8 cellular contexts compared by ENCODE assay signal in genomic region chr6:169751242-169752073, GRCh38. TPM values are rescaled to one million over a fixed set of nuclear protein-coding genes. Genes with fewer than 3 reads are reported as not detected.
DNase-seq lines count a peak whose midpoint lies in the region; ATAC-seq, FAIRE-seq and TF ChIP-seq lines count a peak whose summit lies in the region.

A gene with protein sequence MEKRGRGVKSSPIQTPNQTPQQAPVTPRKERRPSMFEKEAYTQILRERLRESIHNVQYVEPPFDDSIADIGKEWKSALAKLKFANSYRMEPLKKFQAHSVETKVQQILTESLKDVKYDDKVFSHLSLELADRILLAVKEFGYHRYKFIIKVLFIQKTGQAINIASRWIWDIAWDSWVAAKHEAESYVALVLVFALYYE (minus strand): TSS chr6:169751572. CDS start chr6:169751458, 114 bp downstream.
Gene ERMARD (plus strand): TSS chr6:169751622. CDS start chr6:169751658, 36 bp downstream.

- H4K20me1 ChIP-seq in H1 (replicated peaks in 1 of 2; ENCODE audit: control insufficient read depth in 1 of 2, insufficient read depth in 2 of 2, low read length in 2 of 2) = no peaks in the 10 kb centered on the region

- peak; percentile 94 to 96 for TF ChIP-seq POLR2A in H1 (IDR thresholded peaks at IDR 0.05; ENCODE audit: control extremely low read depth in 1 of 2, low read depth in 2 of 2, low read length in 2 of 2)

- peak within 1 kb of the TSS; percentile 63 for H4K91ac ChIP-seq in H1 (replicated peaks; ENCODE audit: insufficient read length, low read length)

- H2BK120ac ChIP-seq in H1 (replicated peaks; ENCODE audit: low read depth, low read length) = peak within 1 kb of the TSS; percentile 73
- H2BK120ac ChIP-seq in mesendoderm (ENCODE audit: low read depth, low read length) = peak within 1 kb of the TSS; percentile 54

- H2AK5ac ChIP-seq in H1 (ENCODE audit: low read depth, low read length) (no peak within 1 kb of the TSS), mesendoderm (ENCODE audit: low read length) (peak within 1 kb of the TSS; percentile 66)

- H3K36me3 ChIP-seq in Caco-2 (ENCODE audit: control insufficient read depth, insufficient read depth, low read length) = no peaks in the 10 kb centered on the region
- H3K36me3 ChIP-seq in H1 (ENCODE audit: control insufficient read depth in 2 of 4, insufficient read depth in 4 of 4, low read length in 3 of 4) = no peaks in the 10 kb centered on the region; a peak in 1 of 8 replicates
- H3K36me3 ChIP-seq in mesendoderm (ENCODE audit: control insufficient read depth, insufficient read depth, low read length) = no peaks in the 10 kb centered on the region

- peak within 1 kb of the TSS; percentile 91 for H3K56ac ChIP-seq in H1 (replicated peaks; ENCODE audit: insufficient read length, low read depth, low read length)
- H3K56ac ChIP-seq in mesendoderm (ENCODE audit: low read length) = peak within 1 kb of the TSS; percentile 99

- H3K4me3 Mint-ChIP-seq in Caco-2 (ENCODE audit: unreplicated experiment) = peak within 1 kb of the TSS; percentile 99

- BruUV-seq in Caco-2 (replicated peaks; lab: Mats Ljungman, UMichigan) = no TSS peak

- H3K23ac ChIP-seq in H1 (ENCODE audit: insufficient read length) = no peak within 1 kb of the TSS
- H3K23ac ChIP-seq in mesendoderm (ENCODE audit: low read length) = no peak within 1 kb of the TSS

- WGBS in H1 (ENCODE audit: extremely low coverage in 1 of 2, insufficient coverage in 1 of 2, insufficient read length in 1 of 2, insufficient replicate concordance in 2 of 2, low coverage in 1 of 2, low lambda C conversion rate in 2 of 2, missing lambda C conversion rate in 1 of 2), 2 experiments = 1% methylated on average over 66 of the region's 90 CpGs; no CpG with 5 or more reads in 1 of the 2 experiments
- WGBS in mesendoderm (ENCODE audit: extremely low coverage, insufficient coverage, low lambda C conversion rate) = no CpG with 5 or more reads among the region's 90 CpGs

- DNase-seq in Caco-2 (peak; percentile 94 to 96), HT1080 (ENCODE audit: low read depth) (peak; percentile 92), H1 (ENCODE audit: low read depth in 1 of 2, low spot score in 2 of 2) (peak; percentile 77 to 97), mesendoderm (peak; percentile 98)
- peak; percentile 87 for DNase-seq in NK-92 treated with Interleukin-12 subunit alpha and Interleukin-12 subunit beta, amount 100 ng/mL, for 24 hours (lab: John Stamatoyannopoulos, UW)
- peak; percentile 88 to 94 (median 92) for DNase-seq in activated CD8-positive, alpha-beta memory T cell treated with anti-CD3 and anti-CD28 coated beads for 48 hours (ENCODE audit: low read depth in 2 of 3, low spot score in 2 of 3)
- peak; percentile 94 for DNase-seq in stimulated activated CD8-positive, alpha-beta memory T cell treated with anti-CD3 and anti-CD28 coated beads, Interleukin-12 subunit alpha, Interleukin-12 subunit beta, amount 100 ng/mL, for 4 hours (ENCODE audit: low read depth)

- no peaks in the 10 kb centered on the region for H3K9me3 ChIP-seq in Caco-2
- no peaks in the 10 kb centered on the region for H3K9me3 ChIP-seq in H1 (ENCODE audit: insufficient read depth in 2 of 2, low read depth in 1 of 2, low read length in 1 of 2)

- intact Hi-C loops in Caco-2 (cut with micrococcal nuclease; ENCODE audit: unreplicated experiment) = loop anchor here (1.0 kb wide), 2 partner anchors 26 to 49 kb away; partner anchors contain the start of genes C6orf120 and WDR27

- TF ChIP-seq CTCF in Caco-2 (IDR thresholded peaks at IDR 0.05; ENCODE audit: insufficient read depth in 1 of 2, low read depth in 1 of 2, low read length in 1 of 2, severe bottlenecking in 1 of 2, unreplicated experiment in 1 of 2) (no peak), H1 (IDR thresholded peaks at IDR 0.05; ENCODE audit: control extremely low read depth in 1 of 3, insufficient read depth in 1 of 3, low read depth in 1 of 3, low read length in 3 of 3) (peak; percentile 1 to 6 (median 3); a peak in 2 of 4 replicates)

- H3K4me3 ChIP-seq in Caco-2 (ENCODE audit: low read depth, low read length) (peak within 1 kb of the TSS; percentile 73), H1 (ENCODE audit: extremely low read depth in 1 of 4, insufficient read depth in 2 of 4, low read depth in 3 of 4, low read length in 4 of 4) (peak within 1 kb of the TSS; percentile 58 to 94 (median 91)), mesendoderm (ENCODE audit: low read length) (peak within 1 kb of the TSS; percentile 96)

- no peak for FAIRE-seq in H1 (lab: Jason Lieb, UNC)

- no peaks in the 10 kb centered on the region for H3K27me3 Mint-ChIP-seq in Caco-2 (ENCODE audit: insufficient read depth, unreplicated experiment)

- CTCF ChIA-PET in Caco-2 (lab: Charles Lee) = no interaction called here
- CTCF ChIA-PET in H1 (lab: Charles Lee; ENCODE audit: partially characterized antibody) = interaction anchor here (0.5 to 3.5 kb wide), 4 partner anchors 11 to 54 kb away, joined by 3 to 14 read pairs (median 6); no protein-coding TSS in a partner anchor

- H3K27ac Mint-ChIP-seq in Caco-2 (ENCODE audit: unreplicated experiment) = peak within 1 kb of the TSS; percentile 100

- peaks cover 12% of the 10 kb centered on the region for H3K4me1 Mint-ChIP-seq in Caco-2 (ENCODE audit: low read depth, unreplicated experiment)

- H3K23me2 ChIP-seq in H1 (ENCODE audit: low read depth, low read length) = peaks cover 9% of the 10 kb centered on the region

- peak within 1 kb of the TSS; percentile 87 to 96 (median 94) for H3K9ac ChIP-seq in H1 (replicated peaks in 1 of 4; ENCODE audit: extremely low read depth in 1 of 4, low read depth in 3 of 4, low read length in 3 of 4)
- H3K9ac ChIP-seq in mesendoderm (ENCODE audit: low read length) = peak within 1 kb of the TSS; percentile 97

- peak within 1 kb of the TSS; percentile 97 for H3K27ac ChIP-seq in H1 (ENCODE audit: low read depth, low read length)
- H3K27ac ChIP-seq in mesendoderm (ENCODE audit: low read depth, low read length) = peak within 1 kb of the TSS; percentile 98

- H3K4me1 ChIP-seq in Caco-2 (peaks cover 12% of the 10 kb centered on the region), H1 (replicated peaks in 1 of 4; ENCODE audit: control insufficient read depth in 3 of 4, insufficient read depth in 4 of 4, low read length in 3 of 4) (peaks cover 0 to 12% (median 6%) of the 10 kb centered on the region in 4 experiments; a peak in 5 of 7 replicates), mesendoderm (ENCODE audit: control insufficient read depth, low read depth, low read length) (peaks cover 7% of the 10 kb centered on the region)

- H2BK20ac ChIP-seq in H1 (ENCODE audit: low read length) = no peak within 1 kb of the TSS

- peaks cover 9% of the 10 kb centered on the region for H3K36me3 Mint-ChIP-seq in Caco-2 (ENCODE audit: insufficient read depth, unreplicated experiment)

- H3K27me3 ChIP-seq in Caco-2 (replicated peaks; ENCODE audit: control insufficient read depth, insufficient read depth, low read length) (no peaks in the 10 kb centered on the region), H1 (replicated peaks in 1 of 4; ENCODE audit: control insufficient read depth in 3 of 4, extremely low read depth in 1 of 4, insufficient read depth in 3 of 4, low read length in 3 of 4) (no peaks in the 10 kb centered on the region), mesendoderm (ENCODE audit: insufficient read depth, low read length, poor library complexity) (no peaks in the 10 kb centered on the region)

- POLR2A ChIA-PET in Caco-2 (lab: Charles Lee) (interaction anchor here (0.8 to 1.9 kb wide), 8 partner anchors 26 to 803 kb away, joined by 3 to 14 read pairs (median 4); partner anchors contain the start of genes C6orf120, TBP and WDR27), H1 (lab: Charles Lee; ENCODE audit: partially characterized antibody) (interaction anchor here (0.6 to 4.2 kb wide), 18 partner anchors 9 to 814 kb away, joined by 3 to 35 read pairs (median 5); partner anchors contain the start of genes C6orf120, PHF10, PSMB1 and TBP)

- H3K4ac ChIP-seq in H1 (replicated peaks; ENCODE audit: insufficient read length, low read depth, low read length) (peak within 1 kb of the TSS; percentile 44), mesendoderm (ENCODE audit: low read depth, low read length) (peak within 1 kb of the TSS; percentile 99)

- peak within 1 kb of the TSS; percentile 55; the same call in 1 of the 2 replicates for H2BK12ac ChIP-seq in H1 (ENCODE audit: low read depth, low read length)

- peak within 1 kb of the TSS; percentile 90 for H2BK5ac ChIP-seq in H1 (ENCODE audit: low read depth, low read length)
- peak within 1 kb of the TSS; percentile 92 for H2BK5ac ChIP-seq in mesendoderm (ENCODE audit: low read length)

- peak; percentile 88 for ATAC-seq in GM21367 (IDR thresholded peaks at IDR 0.05; ENCODE audit: unreplicated experiment)

- H2AFZ ChIP-seq in H1 (ENCODE audit: low read length) = peak within 1 kb of the TSS; percentile 84; the same call in 1 of the 2 replicates

- H3K79me2 ChIP-seq in H1 (ENCODE audit: control insufficient read depth in 1 of 2, insufficient read depth in 2 of 2, low read length in 2 of 2) (peaks cover 0 to 13% of the 10 kb centered on the region in 2 experiments; a peak in 2 of 4 replicates), mesendoderm (ENCODE audit: control insufficient read depth, insufficient read depth, low read length) (peaks cover 7% of the 10 kb centered on the region)

- H3K9me3 Mint-ChIP-seq in Caco-2 (ENCODE audit: unreplicated experiment) = peaks cover 2% of the 10 kb centered on the region

- H4K8ac ChIP-seq in H1 (ENCODE audit: extremely low read depth, insufficient read depth, low read length) (peak within 1 kb of the TSS; percentile 99; the same call in 1 of the 2 replicates), mesendoderm (ENCODE audit: low read depth, low read length) (no peak within 1 kb of the TSS)

- no peak for TF ChIP-seq RAD21 in H1 (IDR thresholded peaks at IDR 0.05 in 1 of 2, conservative IDR thresholded peaks at IDR 0.05 in 1 of 2; ENCODE audit: low read depth in 2 of 2, low read length in 2 of 2)

- no peak within 1 kb of the TSS for H3K14ac ChIP-seq in H1 (ENCODE audit: insufficient read length)

- no peaks in the 10 kb centered on the region for H3K79me1 ChIP-seq in H1 (ENCODE audit: low read depth, low read length)
- peaks cover 2% of the 10 kb centered on the region for H3K79me1 ChIP-seq in mesendoderm (ENCODE audit: low read length)

- H4K5ac ChIP-seq in H1 (ENCODE audit: insufficient read length, low read depth, low read length) (peak within 1 kb of the TSS; percentile 75), mesendoderm (ENCODE audit: low read length) (peak within 1 kb of the TSS; percentile 56)

- H3K18ac ChIP-seq in H1 (ENCODE audit: extremely low read depth, low read length) = peak within 1 kb of the TSS; percentile 91
- peak within 1 kb of the TSS; percentile 85 for H3K18ac ChIP-seq in mesendoderm (ENCODE audit: low read length)

- H2BK15ac ChIP-seq in H1 (ENCODE audit: low read length) (no peak within 1 kb of the TSS), mesendoderm (replicated peaks; ENCODE audit: low read depth) (no peak within 1 kb of the TSS)

- TF ChIP-seq EP300 in H1 (IDR thresholded peaks at IDR 0.05; ENCODE audit: borderline replicate concordance in 1 of 2, low read depth in 2 of 2, low read length in 2 of 2) = peak in 1 of 2 experiments; percentile 13; a peak in 1 of 3 replicates

- H3K4me2 ChIP-seq in H1 (ENCODE audit: insufficient read depth in 1 of 2, low read depth in 2 of 2, low read length in 2 of 2) (peak within 1 kb of the TSS; percentile 84 to 97), mesendoderm (ENCODE audit: low read length) (peak within 1 kb of the TSS; percentile 75)

RNA-seq across cellular contexts. Expression of the first gene that starts in this region (rescaled TPM):
- total RNA-seq in Caco-2 (2022) = 2.4 and 2.6 TPM in 2 replicates
- 0.90 and 1.4 TPM in 2 replicates for total RNA-seq in HT1080 (2014; rRNA removed; shearing (Covaris generic))
- 0.97 and 1.7 TPM in 2 replicates for polyA plus RNA-seq in HT1080 (2015; cell fraction: cytosol; rRNA removed)
- 2.6 and 2.7 TPM in 2 replicates for polyA plus RNA-seq in HT1080 (2015; cell fraction: nucleus; rRNA removed)
- total RNA-seq in H1 (2021; fragmentation: NEBNext Ultra II Directional; extraction: Animal tissue kit (Norgen Biotek cat#: 25700)) = 1.6 and 1.8 TPM in 2 replicates
- 0.48 and 0.74 TPM in 2 replicates for polyA plus RNA-seq in H1 (2011; rRNA removed)
- polyA plus RNA-seq in H1 (2011; cell fraction: cytosol; rRNA removed) = 1.9 TPM
- 0.84 TPM for polyA plus RNA-seq in H1 (2011; cell fraction: nucleus; rRNA removed)
- 0.64 to 1.9 TPM (median 1.0 TPM) in 4 replicates for polyA plus RNA-seq in H1 (2012, experiment 1 of 2)
- polyA plus RNA-seq in H1 (2012, experiment 2 of 2) = 0.08 TPM
- 3.5 TPM for polyA plus RNA-seq in H1 (2013, experiment 1 of 2)
- 3.1 TPM for polyA plus RNA-seq in H1 (2013, experiment 2 of 2)
- polyA minus RNA-seq in H1 (2011; rRNA and poly(A)+ RNA removed) = 0.38 and 0.71 TPM in 2 replicates
- polyA minus RNA-seq in H1 (2011; cell fraction: cytosol; rRNA and poly(A)+ RNA removed) = 0.73 TPM
- 2.4 TPM for polyA minus RNA-seq in H1 (2011; cell fraction: nucleus; rRNA and poly(A)+ RNA removed)
- polyA plus RNA-seq in mesendoderm (2013, experiment 1 of 2) = 1.8 TPM
- 1.8 TPM for polyA plus RNA-seq in mesendoderm (2013, experiment 2 of 2)

RNA-seq across cellular contexts. Expression of gene ERMARD, which starts in this region (rescaled TPM):
- total RNA-seq in Caco-2 (2022) = 17.0 and 25.3 TPM in 2 replicates
- 16.2 and 16.6 TPM in 2 replicates for total RNA-seq in HT1080 (2014; rRNA removed; shearing (Covaris generic))
- 12.6 and 16.1 TPM in 2 replicates for polyA plus RNA-seq in HT1080 (2015; cell fraction: cytosol; rRNA removed)
- 59.9 and 71.8 TPM in 2 replicates for polyA plus RNA-seq in HT1080 (2015; cell fraction: nucleus; rRNA removed)
- 11.2 and 12.2 TPM in 2 replicates for total RNA-seq in H1 (2021; fragmentation: NEBNext Ultra II Directional; extraction: Animal tissue kit (Norgen Biotek cat#: 25700))
- 25.6 and 27.3 TPM in 2 replicates for polyA plus RNA-seq in H1 (2011; rRNA removed)
- polyA plus RNA-seq in H1 (2011; cell fraction: cytosol; rRNA removed) = 29.5 TPM
- 41.8 TPM for polyA plus RNA-seq in H1 (2011; cell fraction: nucleus; rRNA removed)
- polyA plus RNA-seq in H1 (2012, experiment 1 of 2) = 13.9 to 19.1 TPM (median 15.5 TPM) in 4 replicates
- 4.3 TPM for polyA plus RNA-seq in H1 (2012, experiment 2 of 2)
- 10.4 TPM for polyA plus RNA-seq in H1 (2013, experiment 1 of 2)
- 10.1 TPM for polyA plus RNA-seq in H1 (2013, experiment 2 of 2)
- 12.0 and 13.1 TPM in 2 replicates for polyA minus RNA-seq in H1 (2011; rRNA and poly(A)+ RNA removed)
- 5.2 TPM for polyA minus RNA-seq in H1 (2011; cell fraction: cytosol; rRNA and poly(A)+ RNA removed)
- polyA minus RNA-seq in H1 (2011; cell fraction: nucleus; rRNA and poly(A)+ RNA removed) = 14.8 TPM
- polyA plus RNA-seq in mesendoderm (2013, experiment 1 of 2) = 9.5 TPM
- polyA plus RNA-seq in mesendoderm (2013, experiment 2 of 2) = 8.6 TPM

Comparison
In these comparisons a context has a peak if more than half of its experiments do, and no peak if none do; other contexts are left out.
1. Peak in every context shown above with its lines: DNase-seq, ATAC-seq, H3K4me3 ChIP-seq and H3K27ac ChIP-seq.
2. CTCF ChIP-seq: peak in H1 (3 of 3); none in Caco-2 (0 of 2).